ENCODE assay signal across 26 cellular contexts in the genomic region with DNA sequence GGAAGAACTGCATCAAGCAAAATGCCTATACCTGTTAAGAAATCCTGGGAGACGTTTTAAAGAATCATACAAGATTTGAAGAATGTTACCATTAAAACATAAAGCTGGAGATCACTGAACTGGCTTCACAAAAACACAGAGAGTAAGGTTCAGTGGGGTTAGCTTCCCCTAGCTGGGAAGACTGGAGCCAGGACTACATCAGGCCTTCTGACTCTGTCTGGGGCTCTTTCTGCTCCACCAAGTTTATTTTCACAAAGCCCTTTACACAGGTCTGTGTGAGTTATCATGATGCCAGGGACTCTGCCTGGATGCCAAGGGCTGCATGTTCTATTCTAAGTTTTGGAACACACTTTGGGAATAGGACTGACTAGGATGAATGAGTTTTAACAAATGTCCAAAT. TPM values are rescaled to one million over a fixed set of nuclear protein-coding genes. Genes with fewer than 3 reads are reported as not detected.
DNase-seq lines count a peak whose midpoint lies in the region; ATAC-seq, FAIRE-seq and TF ChIP-seq lines count a peak whose summit lies in the region.
"Had no signal": no experiment of that assay in that cellular context is flagged by ENCODE, and none has a peak within 500 bp of the region (broad histone marks: within the 10 kb centered on the region; RNA-seq: fewer than 3 reads in every experiment).

No MANE protein-coding gene starts in this region.

- POLR2A ChIA-PET in endothelial cell of umbilical vein (lab: Charles Lee) = no interaction called here

- no peaks in the 10 kb centered on the region for H3K79me2 ChIP-seq in DND-41 (ENCODE audit: insufficient read depth, low read length)
- no peaks in the 10 kb centered on the region for H3K79me2 ChIP-seq in endothelial cell of umbilical vein (ENCODE audit: control insufficient read depth, insufficient read depth, low read length)

- no peak overlapping the region for H3K4me3 Mint-ChIP-seq in activated T-cell treated with anti-CD3 and anti-CD28 coated beads, Interleukin-2, amount 50 U/mL, for 72 hours
- H3K4me3 Mint-ChIP-seq in activated T-cell treated with anti-CD3 and anti-CD28 coated beads, Interleukin-2, amount 50 U/mL, for 4 hours = no peak overlapping the region
- H3K4me3 Mint-ChIP-seq: CD14-positive monocyte; CD4-positive, alpha-beta T cell; CD8-positive, alpha-beta memory T cell had no signal

- dilution Hi-C loops in endothelial cell of umbilical vein (cut with MboI; ENCODE audit: extremely low pct_ligation_motif_present, low sequenced_read_pairs) = no loop called here

- H3K4me3 ChIP-seq in DND-41 (ENCODE audit: low read depth in 1 of 2, low read length in 2 of 2) (no peak overlapping the region), endothelial cell of umbilical vein (replicated peaks in 1 of 3; ENCODE audit: insufficient read depth in 1 of 3, low read depth in 1 of 3, low read length in 3 of 3) (no peak overlapping the region)
- H3K4me3 ChIP-seq: A549; BLaER1 treated with 17β-estradiol and CSF1 and Interleukin-3, amounts not matched to agents 10 nM and 100 nM; GM23248 had no signal

- H3K9me3 Mint-ChIP-seq in activated T-cell treated with anti-CD3 and anti-CD28 coated beads, Interleukin-2, amount 50 U/mL, for 72 hours = peaks cover 0 to 1% of the 10 kb centered on the region in 2 donors
- H3K9me3 Mint-ChIP-seq in activated T-cell treated with anti-CD3 and anti-CD28 coated beads, Interleukin-2, amount 50 U/mL, for 4 hours = no peaks in the 10 kb centered on the region
- H3K9me3 Mint-ChIP-seq: CD8-positive, alpha-beta memory T cell had no signal

- intact Hi-C loops in endothelial cell of umbilical vein (cut with micrococcal nuclease) = no loop called here

- peak overlapping the region; percentile 65 for H3K27ac Mint-ChIP-seq in activated T-cell treated with anti-CD3 and anti-CD28 coated beads, Interleukin-2, amount 50 U/mL, for 72 hours
- H3K27ac Mint-ChIP-seq: CD4-positive, alpha-beta T cell had no signal

- CTCF ChIA-PET in endothelial cell of umbilical vein (lab: Charles Lee) = interaction anchor here (2.3 kb wide), 1 partner anchor 20 kb away, joined by 10 read pairs; no protein-coding TSS in a partner anchor

- no TSS peak for BruUV-seq in endothelial cell of umbilical vein (replicated peaks; lab: Mats Ljungman, UMichigan)

- H3K27me3 ChIP-seq in DND-41 (ENCODE audit: insufficient read depth, low read length, poor library complexity) = no peaks in the 10 kb centered on the region
- H3K27me3 ChIP-seq in endothelial cell of umbilical vein (ENCODE audit: control insufficient read depth in 2 of 2, insufficient read depth in 2 of 2, low read length in 2 of 2) = no peaks in the 10 kb centered on the region
- H3K27me3 ChIP-seq: BE2C; BLaER1 treated with 17β-estradiol and CSF1 and Interleukin-3, amounts not matched to agents 10 nM and 100 nM had no signal

- H3K9ac ChIP-seq in DND-41 (ENCODE audit: low read depth, low read length) = no peak overlapping the region
- H3K9ac ChIP-seq in endothelial cell of umbilical vein (replicated peaks; ENCODE audit: extremely low read depth, insufficient read depth, low read length) = no peak overlapping the region
- H3K9ac ChIP-seq: BLaER1 treated with 17β-estradiol and CSF1 and Interleukin-3, amounts not matched to agents 10 nM and 100 nM; GM23248 had no signal

- no peaks in the 10 kb centered on the region for H3K27me3 Mint-ChIP-seq in activated T-cell treated with anti-CD3 and anti-CD28 coated beads, Interleukin-2, amount 50 U/mL, for 72 hours (ENCODE audit: low read depth)
- no peaks in the 10 kb centered on the region for H3K27me3 Mint-ChIP-seq in activated T-cell treated with anti-CD3 and anti-CD28 coated beads, Interleukin-2, amount 50 U/mL, for 4 hours (ENCODE audit: low read depth)
- H3K27me3 Mint-ChIP-seq: CD4-positive, alpha-beta T cell; CD8-positive, alpha-beta memory T cell had no signal

- no peak for FAIRE-seq in endothelial cell of umbilical vein (lab: Jason Lieb, UNC)
- FAIRE-seq: A549, D721Med, GM12891, GM18507, H1 had no signal

- peaks cover 3 to 4% of the 10 kb centered on the region in 2 donors for H3K36me3 Mint-ChIP-seq in activated T-cell treated with anti-CD3 and anti-CD28 coated beads, Interleukin-2, amount 50 U/mL, for 72 hours (ENCODE audit: insufficient read depth in 2 of 2)
- H3K36me3 Mint-ChIP-seq in activated T-cell treated with anti-CD3 and anti-CD28 coated beads, Interleukin-2, amount 50 U/mL, for 4 hours (ENCODE audit: insufficient read depth) = peaks cover 27% of the 10 kb centered on the region

- no peak for ATAC-seq in activated T-cell treated with anti-CD3 and anti-CD28 coated beads, Interleukin-2, amount 50 U/mL, for 72 hours (replicated peaks in 1 of 2)
- no peak for ATAC-seq in activated T-cell treated with anti-CD3 and anti-CD28 coated beads, Interleukin-2, amount 50 U/mL, for 4 hours
- peak; percentile 40; the same call in 1 of the 3 replicates for ATAC-seq in DND-41 (ENCODE audit: insufficient read depth, low read depth)
- no peak for ATAC-seq in GM21515 (IDR thresholded peaks at IDR 0.05; ENCODE audit: unreplicated experiment)

- no peaks in the 10 kb centered on the region for H3K9me1 ChIP-seq in endothelial cell of umbilical vein (replicated peaks; ENCODE audit: control insufficient read depth, extremely low read depth, insufficient read depth, low read length)

- TF ChIP-seq CTCF in DND-41 (IDR thresholded peaks at IDR 0.05; ENCODE audit: borderline replicate concordance, extremely low read depth, low read length, poor library complexity, severe bottlenecking) (no peak), endothelial cell of umbilical vein (IDR thresholded peaks at IDR 0.05; ENCODE audit: extremely low read depth in 1 of 2, insufficient read depth in 1 of 2, low read depth in 1 of 2, low read length in 2 of 2) (no peak)

- H4K20me1 ChIP-seq in DND-41 (ENCODE audit: insufficient read depth, low read length) = no peaks in the 10 kb centered on the region
- H4K20me1 ChIP-seq in endothelial cell of umbilical vein (replicated peaks; ENCODE audit: control insufficient read depth, extremely low read depth, insufficient read depth, low read length) = no peaks in the 10 kb centered on the region

- H2AFZ ChIP-seq in DND-41 (ENCODE audit: low read depth, low read length) (no peak overlapping the region), endothelial cell of umbilical vein (ENCODE audit: low read depth, low read length) (no peak overlapping the region)
- H2AFZ ChIP-seq: GM23248 had no signal

- DNase-seq in activated T-cell treated with anti-CD3 and anti-CD28 coated beads, Interleukin-2, amount 50 U/mL, for 72 hours = no peak
- no peak for DNase-seq in activated T-cell treated with anti-CD3 and anti-CD28 coated beads, Interleukin-2, amount 50 U/mL, for 4 hours
- no peak for DNase-seq in DND-41
- DNase-seq in endothelial cell of umbilical vein (ENCODE audit: low read depth, low spot score) = no peak
- no peak for DNase-seq in NCI-H2107 (lab: John Stamatoyannopoulos, UW)
- DNase-seq: ACHN; AML-193; BE2C; CD4-positive, alpha-beta T cell; CD8-positive, alpha-beta memory T cell; DMS 273 treated with DMSO at 0.1 percent for 48 hours; DMS79; GF-D8; GM23248; H7; HCEC 1CT had no signal

- H3K4me2 ChIP-seq in DND-41 (ENCODE audit: insufficient read depth, low read length) (no peak overlapping the region), endothelial cell of umbilical vein (ENCODE audit: insufficient read depth, low read length) (no peak overlapping the region)
- H3K4me2 ChIP-seq: A549; BLaER1 treated with 17β-estradiol and CSF1 and Interleukin-3, amounts not matched to agents 10 nM and 100 nM had no signal

- peak; percentile 19 for TF ChIP-seq POLR2A in endothelial cell of umbilical vein (IDR thresholded peaks at IDR 0.05; ENCODE audit: low read depth, low read length)

- no peaks in the 10 kb centered on the region for H3K4me1 Mint-ChIP-seq in activated T-cell treated with anti-CD3 and anti-CD28 coated beads, Interleukin-2, amount 50 U/mL, for 72 hours (ENCODE audit: low read depth)
- H3K4me1 Mint-ChIP-seq in activated T-cell treated with anti-CD3 and anti-CD28 coated beads, Interleukin-2, amount 50 U/mL, for 4 hours (ENCODE audit: low read depth) = no peaks in the 10 kb centered on the region
- H3K4me1 Mint-ChIP-seq: CD14-positive monocyte; CD8-positive, alpha-beta memory T cell had no signal

- H3K9me3 ChIP-seq in DND-41 (ENCODE audit: insufficient read depth, low read length, severe bottlenecking) (no peaks in the 10 kb centered on the region), endothelial cell of umbilical vein (replicated peaks; ENCODE audit: control insufficient read depth, insufficient read depth, low read length) (no peaks in the 10 kb centered on the region)
- H3K9me3 ChIP-seq: A549; BE2C; BLaER1 treated with 17β-estradiol and CSF1 and Interleukin-3, amounts not matched to agents 10 nM and 100 nM had no signal

- no peak overlapping the region for H3K27ac ChIP-seq in DND-41 (ENCODE audit: low read length)
- H3K27ac ChIP-seq in endothelial cell of umbilical vein (ENCODE audit: insufficient read depth, low read depth, low read length) = no peak overlapping the region
- H3K27ac ChIP-seq: 22Rv1; A549; BLaER1 treated with 17β-estradiol and CSF1 and Interleukin-3, amounts not matched to agents 10 nM and 100 nM; GM23248 had no signal

- peaks cover 31% of the 10 kb centered on the region; the same call in 1 of the 2 replicates for H3K36me3 ChIP-seq in DND-41 (ENCODE audit: insufficient read depth, low read length)
- H3K36me3 ChIP-seq in endothelial cell of umbilical vein (ENCODE audit: control insufficient read depth in 2 of 2, extremely low read depth in 1 of 2, insufficient read depth in 2 of 2, low read length in 2 of 2) = peaks cover 8 to 13% of the 10 kb centered on the region in 2 experiments

- H3K4me1 ChIP-seq in DND-41 (ENCODE audit: insufficient read depth, low read length) (no peaks in the 10 kb centered on the region), endothelial cell of umbilical vein (ENCODE audit: control insufficient read depth, extremely low read depth, insufficient read depth, low read length) (no peaks in the 10 kb centered on the region)
- H3K4me1 ChIP-seq: A549; BE2C; BLaER1 treated with 17β-estradiol and CSF1 and Interleukin-3, amounts not matched to agents 10 nM and 100 nM had no signal

TF ChIP-seq in endothelial cell of umbilical vein, 7 proteins besides CTCF, POLR2A, EP300 and RAD21 (continues in another document):
- no peak for TF ChIP-seq FOS (IDR thresholded peaks at IDR 0.05; ENCODE audit: borderline replicate concordance, insufficient read depth, low read length)

RNA-seq across cellular contexts. Expression of a gene that starts 47.3 kb away (rescaled TPM):
- total RNA-seq in activated T-cell treated with anti-CD3 and anti-CD28 coated beads, Interleukin-2, amount 50 U/mL, for 72 hours = not detected
- total RNA-seq in activated T-cell treated with anti-CD3 and anti-CD28 coated beads, Interleukin-2, amount 50 U/mL, for 4 hours = not detected
- total RNA-seq in endothelial cell of umbilical vein = not detected in 2 replicates
- polyA plus RNA-seq in endothelial cell of umbilical vein = 0.01 and 0.05 TPM in 2 replicates
- 0.03 TPM in 2 replicates for polyA plus RNA-seq in endothelial cell of umbilical vein (2011; cell fraction: cytosol; rRNA removed)
- not detected in 2 replicates for polyA plus RNA-seq in endothelial cell of umbilical vein (2011; cell fraction: nucleus; rRNA removed)
- polyA plus RNA-seq in endothelial cell of umbilical vein (2012) = 0.15 TPM in 1 of 2 replicates, not detected in the other
- 0.11 TPM in 1 of 2 replicates, not detected in the other for polyA minus RNA-seq in endothelial cell of umbilical vein
- 13.7 TPM for polyA minus RNA-seq in endothelial cell of umbilical vein (2011; cell fraction: cytosol; rRNA and poly(A)+ RNA removed)
- polyA minus RNA-seq in endothelial cell of umbilical vein (2011; cell fraction: nucleus; rRNA and poly(A)+ RNA removed) = not detected in 2 replicates
- total RNA-seq: CD4-positive, alpha-beta T cell; CD8-positive, alpha-beta memory T cell; G401 had no signal
- polyA plus RNA-seq: CD8-positive, alpha-beta memory T cell had no signal
